ENCODE assay signal across 17 cellular contexts in the genomic region with DNA sequence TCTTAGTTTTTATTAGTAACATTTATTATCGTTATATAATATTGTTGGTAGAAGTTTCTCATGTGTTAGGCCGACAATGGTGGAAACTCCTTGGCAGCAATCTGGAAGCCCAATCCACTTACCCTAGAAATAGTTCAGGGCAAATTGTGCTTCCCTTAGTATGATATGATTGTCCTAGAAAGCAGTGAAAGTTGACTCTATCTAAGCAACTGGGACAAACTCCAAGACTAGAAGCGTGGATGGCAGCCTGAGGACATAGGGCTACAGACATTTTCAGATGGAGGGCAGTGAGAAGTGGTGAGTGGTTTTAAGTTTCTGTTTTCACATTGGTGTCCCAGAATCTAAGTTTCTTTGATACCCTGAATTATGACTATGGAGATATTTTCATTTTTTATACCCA.
DNase-seq lines count a peak whose midpoint lies in the region; ATAC-seq and TF ChIP-seq lines count a peak whose summit lies in the region.
"Had no signal": no experiment of that assay in that cellular context is flagged by ENCODE, and none has a peak within 500 bp of the region (broad histone marks: within the 10 kb centered on the region; RNA-seq: fewer than 3 reads in every experiment).

No MANE protein-coding gene starts in this region.

- peak; percentile 42 for ATAC-seq in Right ventricle myocardium inferior
- ATAC-seq in heart left ventricle, result peak; percentile 55 to 80 (median 57)
- ATAC-seq in right cardiac atrium, result peak; percentile 43 to 64
- no peak for ATAC-seq in right lobe of liver
- ATAC-seq: A549; CD8-positive, alpha-beta T cell had no signal

- intact Hi-C loops in Right ventricle myocardium inferior (cut with DNase I) (no loop called here), heart left ventricle (cut with DNase I) (loop anchor here in 1 of 10 donors (10.0 kb wide), 1 partner anchor 140 kb away; the partner anchor contains the start of gene BLTP1), left ventricle myocardium inferior (cut with micrococcal nuclease) (no loop called here), right cardiac atrium (cut with DNase I) (no loop called here), right lobe of liver (cut with DNase I) (no loop called here)

- no peak for DNase-seq in Right ventricle myocardium inferior (ENCODE audit: missing footprints)
- no peak for DNase-seq in right atrium auricular region (ENCODE audit: low spot score)
- no peak for DNase-seq in heart left ventricle
- no peak for DNase-seq in left ventricle myocardium inferior
- DNase-seq in right cardiac atrium, result no peak
- DNase-seq in right lobe of liver, result no peak
- DNase-seq: AML-193; Caco-2; Calu3; CD4-positive, alpha-beta T cell; CD8-positive, alpha-beta T cell; DMS79 treated with DMSO at 0.1 percent for 48 hours; GF-D8 had no signal

- WGBS in heart left ventricle, 4 donors, result 44 to 64% (median 59%) methylated on average over 3 of the region's 3 CpGs
- 57% methylated on average over 3 of the region's 3 CpGs for WGBS in right cardiac atrium
- WGBS in right lobe of liver (ENCODE audit: insufficient coverage, low coverage, low lambda C conversion rate, missing lambda C conversion rate), result 57% methylated on average over 3 of the region's 3 CpGs

- H3K36me3 ChIP-seq in right atrium auricular region (no peaks in the 10 kb centered on the region), heart left ventricle (no peaks in the 10 kb centered on the region), left ventricle myocardium inferior (no peaks in the 10 kb centered on the region), right lobe of liver (no peaks in the 10 kb centered on the region)
- H3K36me3 ChIP-seq: BLaER1 treated with 17β-estradiol and CSF1 and Interleukin-3, amounts not matched to agents 10 nM and 100 nM had no signal

- H3K9me3 ChIP-seq in right atrium auricular region, result no peaks in the 10 kb centered on the region
- H3K9me3 ChIP-seq in heart left ventricle, result no peaks in the 10 kb centered on the region
- no peaks in the 10 kb centered on the region for H3K9me3 ChIP-seq in left ventricle myocardium inferior (replicated peaks)
- no peaks in the 10 kb centered on the region for H3K9me3 ChIP-seq in right cardiac atrium (ENCODE audit: control insufficient read depth, low read length)
- H3K9me3 ChIP-seq in right lobe of liver, result no peaks in the 10 kb centered on the region
- H3K9me3 ChIP-seq: A549, Caco-2 had no signal

- H3K4me3 ChIP-seq in right atrium auricular region (no peak overlapping the region), heart left ventricle (no peak overlapping the region), left ventricle myocardium inferior (no peak overlapping the region), right cardiac atrium (ENCODE audit: low read length) (no peak overlapping the region), right lobe of liver (no peak overlapping the region)
- H3K4me3 ChIP-seq: A549; BLaER1 treated with 17β-estradiol and CSF1 and Interleukin-3, amounts not matched to agents 10 nM and 100 nM had no signal

- peaks cover 0 to 5% of the 10 kb centered on the region in 2 donors for H3K4me1 ChIP-seq in right atrium auricular region
- peaks cover 0 to 8% (median 1%) of the 10 kb centered on the region in 12 donors for H3K4me1 ChIP-seq in heart left ventricle
- H3K4me1 ChIP-seq in left ventricle myocardium inferior, result peaks cover 9% of the 10 kb centered on the region
- peaks cover 2% of the 10 kb centered on the region for H3K4me1 ChIP-seq in right cardiac atrium (ENCODE audit: control insufficient read depth, insufficient read depth, low read length)
- H3K4me1 ChIP-seq in right lobe of liver, result no peaks in the 10 kb centered on the region
- H3K4me1 ChIP-seq: A549, Caco-2 had no signal

- H3K27ac ChIP-seq in right atrium auricular region, result no peak overlapping the region
- H3K27ac ChIP-seq in heart left ventricle, result no peak overlapping the region
- H3K27ac ChIP-seq in left ventricle myocardium inferior (replicated peaks), result no peak overlapping the region
- no peak overlapping the region for H3K27ac ChIP-seq in right cardiac atrium (ENCODE audit: low read length)
- H3K27ac ChIP-seq in right lobe of liver, result no peak overlapping the region
- H3K27ac ChIP-seq: 22Rv1; A549; BLaER1 treated with 17β-estradiol and CSF1 and Interleukin-3, amounts not matched to agents 10 nM and 100 nM; C4-2B had no signal

- H3K27me3 ChIP-seq in right atrium auricular region, result no peaks in the 10 kb centered on the region
- no peaks in the 10 kb centered on the region for H3K27me3 ChIP-seq in heart left ventricle
- H3K27me3 ChIP-seq in left ventricle myocardium inferior (ENCODE audit: low read depth), result peaks cover 21% of the 10 kb centered on the region
- H3K27me3 ChIP-seq in right cardiac atrium (ENCODE audit: control insufficient read depth, insufficient read depth), result no peaks in the 10 kb centered on the region
- no peaks in the 10 kb centered on the region for H3K27me3 ChIP-seq in right lobe of liver
- H3K27me3 ChIP-seq: BLaER1 treated with 17β-estradiol and CSF1 and Interleukin-3, amounts not matched to agents 10 nM and 100 nM had no signal

- no peak for TF ChIP-seq POLR2A in heart left ventricle (IDR thresholded peaks at IDR 0.05)
- no peak for TF ChIP-seq POLR2A in right lobe of liver (IDR thresholded peaks at IDR 0.05)

- TF ChIP-seq CTCF in right atrium auricular region (IDR thresholded peaks at IDR 0.05), result no peak
- no peak for TF ChIP-seq CTCF in heart left ventricle (IDR thresholded peaks at IDR 0.05)
- no peak for TF ChIP-seq CTCF in left ventricle myocardium inferior (IDR thresholded peaks at IDR 0.05; ENCODE audit: borderline replicate concordance)
- no peak for TF ChIP-seq CTCF in right lobe of liver (IDR thresholded peaks at IDR 0.05)

Comparison
In these comparisons a context has a peak if more than half of its experiments do, and no peak if none do; other contexts are left out.
1. ATAC-seq: peak in Right ventricle myocardium inferior (single experiment), heart left ventricle (4 of 4) and right cardiac atrium (2 of 2); none in right lobe of liver (0 of 4).